15 cellular contexts compared by ENCODE assay signal in genomic region chr11:75591371-75591770, GRCh38. TPM values are rescaled to one million over a fixed set of nuclear protein-coding genes. Genes with fewer than 3 reads are reported as not detected.
DNase-seq lines count a peak whose midpoint lies in the region; ATAC-seq and TF ChIP-seq lines count a peak whose summit lies in the region.
"Had no signal": no experiment of that assay in that cellular context is flagged by ENCODE, and none has a peak within 500 bp of the region (broad histone marks: within the 10 kb centered on the region; RNA-seq: fewer than 3 reads in every experiment).

No MANE protein-coding gene starts in this region.

- H3K9ac ChIP-seq in IMR-90 (ENCODE audit: low read depth, low read length), result no peak overlapping the region
- H3K9ac ChIP-seq: BLaER1, GM23248 had no signal

- no peak overlapping the region for H2BK120ac ChIP-seq in IMR-90 (ENCODE audit: low read depth, low read length)

- no peak overlapping the region for H3K27ac Mint-ChIP-seq in stimulated activated memory B cell treated with anti-CD40 and anti-IgM and Interleukin-4, amounts not matched to agents 10 μg/mL and 1 μg/mL and 100 μg/mL, for 72 hours

- WGBS in IMR-90 (ENCODE audit: extremely low coverage in 2 of 2, insufficient read length in 1 of 2), 2 experiments, result 87% methylated on average over 5 of the region's 8 CpGs; no CpG with 5 or more reads in 1 of the 2 experiments

- H3K27me3 ChIP-seq in IMR-90 (ENCODE audit: control insufficient read depth, insufficient read depth, low read length), result peaks cover 13% of the 10 kb centered on the region
- H3K27me3 ChIP-seq: BLaER1 had no signal

- no peak overlapping the region for H3K4ac ChIP-seq in IMR-90 (ENCODE audit: low read depth, low read length)

- no peaks in the 10 kb centered on the region for H3K9me3 ChIP-seq in IMR-90 (ENCODE audit: control insufficient read depth, insufficient read depth, low read length)
- H3K9me3 ChIP-seq: A549, BLaER1, Caco-2 had no signal

- no peak overlapping the region for H2AK5ac ChIP-seq in IMR-90 (ENCODE audit: low read depth, low read length)

- no TSS peak for BruUV-seq in IMR-90 (replicated peaks; lab: Mats Ljungman, UMichigan)

- H2AFZ ChIP-seq in IMR-90 (replicated peaks; ENCODE audit: low read length, poor library complexity), result no peak overlapping the region
- H2AFZ ChIP-seq: GM23248 had no signal

- intact Hi-C loops in IMR-90 (cut with micrococcal nuclease), result no loop called here

- CTCF ChIA-PET in IMR-90 (lab: Yijun Ruan, JAX), result interaction anchor here (0.7 kb wide), 1 partner anchor 262 kb away, joined by 6 read pairs; no protein-coding TSS in a partner anchor

- no peaks in the 10 kb centered on the region for H3K36me3 ChIP-seq in IMR-90 (ENCODE audit: control insufficient read depth, insufficient read depth, low read length)
- H3K36me3 ChIP-seq: BLaER1 had no signal

- no peak overlapping the region for H3K27ac ChIP-seq in IMR-90 (ENCODE audit: insufficient read depth, low read length)
- H3K27ac ChIP-seq: A549, BLaER1, GM23248 had no signal

- no peak for TF ChIP-seq CTCF in IMR-90 (conservative IDR thresholded peaks at IDR 0.05; ENCODE audit: low read depth, low read length)

- H3K4me3 Mint-ChIP-seq in stimulated activated memory B cell treated with anti-CD40 and anti-IgM and Interleukin-4, amounts not matched to agents 10 μg/mL and 1 μg/mL and 100 μg/mL, for 72 hours, result no peak overlapping the region
- H3K4me3 Mint-ChIP-seq: CD8-positive, alpha-beta memory T cell; H9; IgD-negative memory B cell had no signal

- POLR2A ChIA-PET in IMR-90 (lab: Charles Lee; ENCODE audit: unreplicated experiment), result no interaction called here

- no peak overlapping the region for H2BK20ac ChIP-seq in IMR-90 (ENCODE audit: low read depth, low read length)

- no peak overlapping the region for H4K5ac ChIP-seq in IMR-90 (ENCODE audit: low read depth, low read length)

- H2AK9ac ChIP-seq in IMR-90 (replicated peaks; ENCODE audit: low read depth, low read length, poor library complexity), result no peak overlapping the region

- no peaks in the 10 kb centered on the region for H3K9me1 ChIP-seq in IMR-90 (ENCODE audit: insufficient read depth, low read length)

- no peak overlapping the region for H3K56ac ChIP-seq in IMR-90 (ENCODE audit: extremely low read depth, insufficient read depth, low read length)

- no peak overlapping the region for H3K4me3 ChIP-seq in IMR-90 (ENCODE audit: insufficient read depth, low read depth, low read length)
- H3K4me3 ChIP-seq: A549, BLaER1, GM12878, GM23248 had no signal

- H4K91ac ChIP-seq in IMR-90 (ENCODE audit: insufficient read depth, low read depth, low read length), result no peak overlapping the region

- peaks cover 14% of the 10 kb centered on the region for H3K4me1 Mint-ChIP-seq in stimulated activated memory B cell treated with anti-CD40 and anti-IgM and Interleukin-4, amounts not matched to agents 10 μg/mL and 1 μg/mL and 100 μg/mL, for 72 hours

- H3K14ac ChIP-seq in IMR-90 (replicated peaks; ENCODE audit: low read depth, low read length), result no peak overlapping the region

- H2BK5ac ChIP-seq in IMR-90 (ENCODE audit: low read depth, low read length, poor library complexity, severe bottlenecking), result no peak overlapping the region

- no peaks in the 10 kb centered on the region for H3K36me3 Mint-ChIP-seq in stimulated activated memory B cell treated with anti-CD40 and anti-IgM and Interleukin-4, amounts not matched to agents 10 μg/mL and 1 μg/mL and 100 μg/mL, for 72 hours
- H3K36me3 Mint-ChIP-seq: CD8-positive, alpha-beta memory T cell; IgD-negative memory B cell had no signal

- no peak for ATAC-seq in IMR-90 (ENCODE audit: low read depth)
- no peak for ATAC-seq in HG03457 (IDR thresholded peaks at IDR 0.05; ENCODE audit: unreplicated experiment)
- no peak for ATAC-seq in GM18909 (IDR thresholded peaks at IDR 0.05; ENCODE audit: poor library complexity, unreplicated experiment)
- ATAC-seq in stimulated activated memory B cell treated with anti-CD40 and anti-IgM and Interleukin-4, amounts not matched to agents 10 μg/mL and 1 μg/mL and 100 μg/mL, for 72 hours, result no peak
- ATAC-seq: A549, GM12878 had no signal

- no peak for TF ChIP-seq POLR2A in IMR-90 (IDR thresholded peaks at IDR 0.05; ENCODE audit: low read depth, low read length)

- no peak overlapping the region for H3K18ac ChIP-seq in IMR-90 (ENCODE audit: low read depth, low read length)

- 0 out of 2 replicates have a peak overlapping the region, but pooled peaks have one; percentile 16 for H3K23ac ChIP-seq in IMR-90 (ENCODE audit: low read depth, low read length)

- H3K79me1 ChIP-seq in IMR-90 (ENCODE audit: low read depth in 1 of 2, low read length in 2 of 2), result no peaks in the 10 kb centered on the region

- in situ Hi-C loops in IMR-90 (cut with MboI; ENCODE audit: low sequenced_read_pairs), result no loop called here

- no peak for TF ChIP-seq RAD21 in IMR-90 (IDR thresholded peaks at IDR 0.05; ENCODE audit: low read length)

- no peak overlapping the region for H4K8ac ChIP-seq in IMR-90 (ENCODE audit: low read depth in 2 of 2, low read length in 2 of 2)

- no peaks in the 10 kb centered on the region for H4K20me1 ChIP-seq in IMR-90 (ENCODE audit: insufficient read depth, low read length)
- H4K20me1 ChIP-seq: BLaER1 had no signal

- peaks cover 18% of the 10 kb centered on the region for H3K27me3 Mint-ChIP-seq in stimulated activated memory B cell treated with anti-CD40 and anti-IgM and Interleukin-4, amounts not matched to agents 10 μg/mL and 1 μg/mL and 100 μg/mL, for 72 hours

- dilution Hi-C loops in IMR-90 (cut with HindIII; ENCODE audit: low sequenced_read_pairs, unreplicated experiment), result no loop called here

- no peaks in the 10 kb centered on the region for H3K4me1 ChIP-seq in IMR-90 (ENCODE audit: control insufficient read depth, insufficient read depth, low read length)
- H3K4me1 ChIP-seq: A549 had no signal

- no peak overlapping the region for H3K4me2 ChIP-seq in IMR-90 (ENCODE audit: low read depth, low read length)
- H3K4me2 ChIP-seq: A549, BLaER1 had no signal

- no peak overlapping the region for H2BK15ac ChIP-seq in IMR-90 (ENCODE audit: low read depth, low read length)

- no peaks in the 10 kb centered on the region for H3K9me3 Mint-ChIP-seq in stimulated activated memory B cell treated with anti-CD40 and anti-IgM and Interleukin-4, amounts not matched to agents 10 μg/mL and 1 μg/mL and 100 μg/mL, for 72 hours
- H3K9me3 Mint-ChIP-seq: CD8-positive, alpha-beta memory T cell; H9; IgD-negative memory B cell had no signal

- peak; percentile 7 for DNase-seq in DMS 273 treated with DMSO at 0.1 percent for 48 hours (lab: John Stamatoyannopoulos, UW)
- DNase-seq in IMR-90, result no peak
- DNase-seq in cerebellum (ENCODE audit: low spot score), result peak; percentile 65
- peak; percentile 90 for DNase-seq in myocyte (ENCODE audit: low read depth)
- DNase-seq: Caco-2; CD8-positive, alpha-beta memory T cell; GM23248; H9 had no signal

TF ChIP-seq in IMR-90, 13 proteins besides CTCF, POLR2A, EP300 and RAD21:
- TF ChIP-seq CEBPB (IDR thresholded peaks at IDR 0.05; ENCODE audit: low read depth, low read length) (no peak), SMC3 (IDR thresholded peaks at IDR 0.05; ENCODE audit: low read depth, low read length) (no peak), CHD1 (IDR thresholded peaks at IDR 0.05; ENCODE audit: low read depth, low read length) (no peak), NFE2L2 (IDR thresholded peaks at IDR 0.05; ENCODE audit: low read depth, low read length) (no peak), ELK1 (IDR thresholded peaks at IDR 0.05; ENCODE audit: borderline replicate concordance, low read depth, low read length) (no peak), RFX5 (IDR thresholded peaks at IDR 0.05; ENCODE audit: low read depth, low read length) (no peak)

RNA-seq across cellular contexts. Expression of gene SERPINH1, which starts 29.3 kb away (rescaled TPM):
- 772 and 841 TPM in 2 replicates for total RNA-seq in IMR-90 (2012; rRNA removed)
- 1,857 and 1,944 TPM in 2 replicates for polyA plus RNA-seq in IMR-90 (2012; rRNA removed)
- polyA plus RNA-seq in IMR-90 (2012; cell fraction: cytosol; rRNA removed), result 823 and 2,639 TPM in 2 replicates
- polyA plus RNA-seq in IMR-90 (2012; cell fraction: nucleus; rRNA removed; ENCODE audit: low replicate concordance), result 597 and 1,651 TPM in 2 replicates
- total RNA-seq in cerebellum, result 57.0 TPM
- total RNA-seq in myocyte, result 902 and 923 TPM in 2 replicates
- polyA plus RNA-seq in myocyte (2012), result 932 TPM

Comparison
In these comparisons a context has a peak if more than half of its experiments do, and no peak if none do; other contexts are left out.
1. RNA of gene SERPINH1, which starts 29.3 kb away (total RNA-seq): 902 to 923 TPM in myocyte and 772 to 841 TPM in IMR-90; 57.0 TPM in cerebellum (single experiment); every median in the first group is over 10 times any median in the second.